ENCODE assay signal across 1 cellular context in the genomic region with DNA sequence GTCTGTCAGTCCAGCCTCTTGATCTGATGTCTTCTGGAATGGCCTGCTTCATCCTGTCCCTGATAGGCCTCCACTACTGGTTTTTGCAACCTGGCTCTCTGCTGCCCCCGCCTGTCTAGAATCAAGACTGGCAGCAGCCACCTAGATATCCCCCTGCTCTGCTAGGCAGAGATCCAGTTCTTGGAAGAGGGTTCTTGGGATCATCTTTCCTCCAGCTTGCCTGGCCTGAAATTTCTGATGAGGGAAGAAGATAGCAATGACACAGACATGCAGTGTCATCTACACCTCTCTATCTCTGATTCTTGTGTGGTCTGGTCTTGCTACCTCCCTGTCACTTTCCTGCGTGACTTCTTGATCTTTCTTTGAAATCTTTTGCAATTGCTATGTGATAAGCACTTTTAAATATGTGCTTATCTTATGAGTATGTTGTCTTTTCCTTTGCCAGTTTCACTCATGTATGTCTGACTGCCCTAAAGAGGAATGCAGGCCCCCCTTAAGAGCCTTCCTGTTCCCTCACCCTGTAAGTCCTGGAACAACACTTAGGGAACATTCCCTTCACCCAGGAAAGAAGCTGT.
TF ChIP-seq lines count a peak whose summit lies in the region.

No MANE protein-coding gene starts in this region.

TF ChIP-seq in H1, 55 proteins besides CTCF, POLR2A, EP300 and RAD21:
- no peak for TF ChIP-seq ATF2 (IDR thresholded peaks at IDR 0.05; ENCODE audit: low read length)
- TF ChIP-seq SUZ12 (IDR thresholded peaks at IDR 0.05; ENCODE audit: low read length) = no peak
- no peak for TF ChIP-seq EZH2 (IDR thresholded peaks at IDR 0.05; ENCODE audit: low read depth, low read length, severe bottlenecking)
- TF ChIP-seq GABPA (IDR thresholded peaks at IDR 0.05; ENCODE audit: borderline replicate concordance, insufficient read depth, low read length) = no peak
- TF ChIP-seq CHD1 (IDR thresholded peaks at IDR 0.05; ENCODE audit: low read depth, low read length) = no peak
- TF ChIP-seq RBBP5 (IDR thresholded peaks at IDR 0.05; ENCODE audit: borderline replicate concordance, low read depth, low read length) = no peak
- no peak for TF ChIP-seq BCL11A (IDR thresholded peaks at IDR 0.05; ENCODE audit: low read depth in 2 of 2, low read length in 2 of 2)
- no peak for TF ChIP-seq SIX5 (IDR thresholded peaks at IDR 0.05; ENCODE audit: low read depth, low read length)
- no peak for TF ChIP-seq BACH1 (IDR thresholded peaks at IDR 0.05; ENCODE audit: low read length)
- TF ChIP-seq ASH2L (IDR thresholded peaks at IDR 0.05; ENCODE audit: low read length) = no peak
- TF ChIP-seq, protein P1, sequence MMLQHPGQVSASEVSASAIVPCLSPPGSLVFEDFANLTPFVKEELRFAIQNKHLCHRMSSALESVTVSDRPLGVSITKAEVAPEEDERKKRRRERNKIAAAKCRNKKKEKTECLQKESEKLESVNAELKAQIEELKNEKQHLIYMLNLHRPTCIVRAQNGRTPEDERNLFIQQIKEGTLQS (IDR thresholded peaks at IDR 0.05; ENCODE audit: insufficient read depth, low read depth, low read length) = no peak
- no peak for TF ChIP-seq EGR1 (IDR thresholded peaks at IDR 0.05; ENCODE audit: borderline replicate concordance, low read depth, low read length)
